18 cellular contexts compared by ENCODE assay signal in the genomic region with DNA sequence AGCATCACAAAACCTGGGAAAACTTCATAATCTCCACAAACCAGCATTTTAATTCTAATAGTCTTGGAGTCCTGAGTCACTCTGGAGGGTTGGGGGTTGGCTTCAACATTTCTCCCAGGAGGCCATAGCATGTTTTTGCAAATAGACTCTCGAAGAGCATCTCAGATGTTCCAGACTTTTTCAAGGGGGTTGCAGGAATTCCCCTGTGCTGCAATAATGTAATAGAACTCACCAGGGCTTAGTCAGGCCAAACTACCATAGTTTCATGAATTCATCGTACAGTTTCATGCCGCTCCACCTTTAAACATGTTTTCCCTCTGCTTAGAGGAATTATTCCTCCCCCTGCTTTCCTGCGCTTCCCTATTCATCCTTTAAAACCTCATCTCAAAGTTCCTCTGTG.
"Had no signal": no experiment of that assay in that cellular context is flagged by ENCODE, and none has a peak within 500 bp of the region (broad histone marks: within the 10 kb centered on the region; RNA-seq: fewer than 3 reads in every experiment).

No MANE protein-coding gene starts in this region.

- H3K27me3 Mint-ChIP-seq: activated CD4-positive, alpha-beta T cell treated with anti-CD3 and anti-CD28 coated beads, Interleukin-2, amount 10 ng/mL, durations not matched to agents 7 days and 5 days had no signal

- H3K4me3 ChIP-seq: coronary artery, gastrocnemius medialis, heart right ventricle, mucosa of descending colon, sigmoid colon, SJSA1 had no signal

- ATAC-seq: esophagus mucosa; stimulated activated memory B cell treated with anti-CD40 and anti-IgM and Interleukin-4, amounts not matched to agents 10 μg/mL and 1 μg/mL and 100 μg/mL, for 72 hours had no signal

- H3K27ac ChIP-seq: parathyroid adenoma, SJSA1 had no signal

- H3K36me3 ChIP-seq: gastrocnemius medialis, heart right ventricle, sigmoid colon, SJSA1 had no signal

- H3K27ac Mint-ChIP-seq: activated CD4-positive, alpha-beta T cell treated with anti-CD3 and anti-CD28 coated beads, Interleukin-2, amount 10 ng/mL, durations not matched to agents 7 days and 5 days; naive thymus-derived CD4-positive, alpha-beta T cell; stimulated activated memory B cell treated with anti-CD40 and anti-IgM and Interleukin-4, amounts not matched to agents 10 μg/mL and 1 μg/mL and 100 μg/mL, for 72 hours; T-helper 2 cell treated with Interferon-gamma antibody and Interleukin-4, amounts not matched to agents 5 μg/mL and 100 μg/mL, for 36 hours had no signal

- H3K9ac ChIP-seq: parathyroid adenoma had no signal

- H3K4me3 Mint-ChIP-seq: activated CD4-positive, alpha-beta T cell treated with anti-CD3 and anti-CD28 coated beads, Interleukin-2, amount 10 ng/mL, durations not matched to agents 7 days and 5 days; naive thymus-derived CD4-positive, alpha-beta T cell; stimulated activated memory B cell treated with anti-CD40 and anti-IgM and Interleukin-4, amounts not matched to agents 10 μg/mL and 1 μg/mL and 100 μg/mL, for 72 hours; T-helper 2 cell treated with Interferon-gamma antibody and Interleukin-4, amounts not matched to agents 5 μg/mL and 100 μg/mL, for 36 hours had no signal

- H3K36me3 Mint-ChIP-seq: naive thymus-derived CD4-positive, alpha-beta T cell; stimulated activated memory B cell treated with anti-CD40 and anti-IgM and Interleukin-4, amounts not matched to agents 10 μg/mL and 1 μg/mL and 100 μg/mL, for 72 hours had no signal

- H3K9me3 Mint-ChIP-seq: activated CD4-positive, alpha-beta T cell treated with anti-CD3 and anti-CD28 coated beads, Interleukin-2, amount 10 ng/mL, durations not matched to agents 7 days and 5 days; stimulated activated memory B cell treated with anti-CD40 and anti-IgM and Interleukin-4, amounts not matched to agents 10 μg/mL and 1 μg/mL and 100 μg/mL, for 72 hours; T-helper 2 cell treated with Interferon-gamma antibody and Interleukin-4, amounts not matched to agents 5 μg/mL and 100 μg/mL, for 36 hours had no signal

- DNase-seq: activated CD4-positive, alpha-beta T cell treated with anti-CD3 and anti-CD28 coated beads, Interleukin-2, amount 10 ng/mL, durations not matched to agents 7 days and 5 days; activated CD8-positive, alpha-beta memory T cell treated with anti-CD3 and anti-CD28 coated beads for 24 hours; activated naive CD4-positive, alpha-beta T cell; central memory CD4-positive, alpha-beta T cell; heart right ventricle; left cardiac atrium; mammary epithelial cell; mucosa of descending colon; naive thymus-derived CD4-positive, alpha-beta T cell; stimulated activated CD4-positive, alpha-beta T cell treated with anti-CD3 and anti-CD28 coated beads, Interleukin-2, amount 100 ng/mL, for 48 hours had no signal

- H3K27me3 ChIP-seq: gastrocnemius medialis, sigmoid colon, SJSA1 had no signal

- H3K4me1 Mint-ChIP-seq: activated CD4-positive, alpha-beta T cell treated with anti-CD3 and anti-CD28 coated beads, Interleukin-2, amount 10 ng/mL, durations not matched to agents 7 days and 5 days; naive thymus-derived CD4-positive, alpha-beta T cell; stimulated activated memory B cell treated with anti-CD40 and anti-IgM and Interleukin-4, amounts not matched to agents 10 μg/mL and 1 μg/mL and 100 μg/mL, for 72 hours had no signal

- H3K79me2 ChIP-seq: parathyroid adenoma had no signal

- H3K4me1 ChIP-seq: gastrocnemius medialis, parathyroid adenoma, sigmoid colon, SJSA1 had no signal
